Comparison of ENCODE assay signal across 15 cellular contexts in genomic region chr18:65380986-65381385, GRCh38.
A peak's percentile ranks its signal among the peaks of the same experiment; 100 is the strongest.
DNase-seq lines count a peak whose midpoint lies in the region; ATAC-seq and TF ChIP-seq lines count a peak whose summit lies in the region.
"Had no signal": no experiment of that assay in that cellular context is flagged by ENCODE, and none has a peak within 500 bp of the region (broad histone marks: within the 10 kb centered on the region; RNA-seq: fewer than 3 reads in every experiment).

No MANE protein-coding gene starts in this region.

- no peak overlapping the region for H3K4me3 ChIP-seq in lower leg skin (ENCODE audit: low read depth, poor library complexity, severe bottlenecking)
- H3K4me3 ChIP-seq: BLaER1, GM23248, HAP-1 had no signal

- no peak for TF ChIP-seq CTCF in lower leg skin (IDR thresholded peaks at IDR 0.05)

- no peak for ATAC-seq in HG03432 (IDR thresholded peaks at IDR 0.05; ENCODE audit: unreplicated experiment)

- peak; percentile 80 for DNase-seq in DMS 273 (lab: John Stamatoyannopoulos, UW; ENCODE audit: unreplicated experiment)
- DNase-seq in NCI-H446 (lab: John Stamatoyannopoulos, UW) = peak; percentile 49 to 80
- peak; percentile 10 for DNase-seq in inferior parietal cortex (ENCODE audit: extremely low spot score)
- peak; percentile 30 for DNase-seq in superior temporal gyrus (ENCODE audit: extremely low spot score)
- no peak for DNase-seq in activated naive CD4-positive, alpha-beta T cell treated with Interleukin-2 at 50 U/mL for 16 hours
- no peak for DNase-seq in lower leg skin (ENCODE audit: low spot score in 2 of 2)
- DNase-seq: 8988T; CD4-positive, alpha-beta memory T cell; DMS53; DND-41; EL; GM23248 had no signal

- intact Hi-C loops in lower leg skin (cut with DNase I; ENCODE audit: low total_unique reads) = no loop called here

- TF ChIP-seq POLR2A in lower leg skin (IDR thresholded peaks at IDR 0.05) = no peak

- 49 to 63% methylated on average over 3 of the region's 3 CpGs for WGBS in lower leg skin, 2 donors

Comparison
In these comparisons a context has a peak if more than half of its experiments do, and no peak if none do; other contexts are left out.
1. DNase-seq: peak in DMS 273 (single experiment), NCI-H446 (2 of 2), inferior parietal cortex (single experiment) and superior temporal gyrus (single experiment); none in activated naive CD4-positive, alpha-beta T cell treated with Interleukin-2 at 50 U/mL for 16 hours (single experiment) and lower leg skin (0 of 2).